1 cellular context compared by ENCODE assay signal in genomic region chr3:12840591-12841084, GRCh38.
TF ChIP-seq lines count a peak whose summit lies in the region.

No MANE protein-coding gene starts in this region.

TF ChIP-seq in WTC11, 78 proteins besides CTCF, POLR2A, EP300 and RAD21 (continued from another document):
- no peak for TF ChIP-seq HMGXB4 (CRISPR knock-in tag; IDR thresholded peaks at IDR 0.05)
